2 cellular contexts compared by ENCODE assay signal in the genomic region with DNA sequence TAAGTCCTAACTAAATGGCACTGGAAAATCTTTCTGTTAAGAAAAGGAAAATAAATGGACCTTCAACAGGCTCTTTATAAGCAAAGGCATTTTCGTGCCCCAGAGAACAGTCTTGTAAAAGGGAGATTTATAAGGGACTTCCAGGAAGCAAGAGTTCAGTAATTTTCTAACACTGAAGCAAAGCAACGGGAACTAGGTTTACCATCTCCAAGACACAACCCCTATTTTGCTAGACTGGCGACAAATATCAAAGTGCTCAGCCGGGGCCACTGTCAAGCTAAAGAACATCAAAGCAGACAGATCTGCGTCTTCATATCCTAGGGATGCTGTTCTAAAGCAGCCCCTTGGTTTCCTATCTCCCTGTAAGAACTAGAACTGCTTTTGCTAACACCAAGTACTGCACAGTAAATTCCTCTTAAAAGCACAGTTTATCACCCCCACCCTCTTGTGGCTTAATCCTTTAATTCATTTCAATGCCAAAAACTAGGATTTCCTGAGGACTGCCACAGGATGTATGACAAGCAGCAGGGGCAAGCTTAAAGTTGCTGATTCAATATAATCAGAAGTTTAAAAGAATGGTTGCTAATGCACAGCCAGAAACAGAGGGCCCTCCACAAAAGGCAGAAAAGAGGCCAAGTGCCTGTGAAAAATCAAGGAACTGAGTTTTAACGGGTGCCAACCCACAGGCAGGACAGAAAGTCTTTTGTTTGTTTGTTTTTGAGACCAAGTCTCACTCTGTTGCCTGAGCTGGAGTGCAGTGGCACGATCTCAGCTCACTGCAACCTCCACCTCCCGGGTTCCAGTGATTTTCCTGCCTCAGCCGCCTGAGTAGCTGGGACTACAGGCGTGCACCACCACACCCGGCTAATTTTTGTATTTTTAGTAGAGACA.
TF ChIP-seq lines count a peak whose summit lies in the region.

No MANE protein-coding gene starts in this region.

TF ChIP-seq in liver, 16 proteins besides CTCF, POLR2A, EP300 and RAD21 (continued from another document):
- TF ChIP-seq, protein P1, sequence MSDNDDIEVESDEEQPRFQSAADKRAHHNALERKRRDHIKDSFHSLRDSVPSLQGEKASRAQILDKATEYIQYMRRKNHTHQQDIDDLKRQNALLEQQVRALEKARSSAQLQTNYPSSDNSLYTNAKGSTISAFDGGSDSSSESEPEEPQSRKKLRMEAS (IDR thresholded peaks at IDR 0.05), result no peak
- TF ChIP-seq FOXA2 (IDR thresholded peaks at IDR 0.05) (no peak), HNF4G (IDR thresholded peaks at IDR 0.05) (no peak), SP1 (IDR thresholded peaks at IDR 0.05) (no peak)
- TF ChIP-seq, protein P2, sequence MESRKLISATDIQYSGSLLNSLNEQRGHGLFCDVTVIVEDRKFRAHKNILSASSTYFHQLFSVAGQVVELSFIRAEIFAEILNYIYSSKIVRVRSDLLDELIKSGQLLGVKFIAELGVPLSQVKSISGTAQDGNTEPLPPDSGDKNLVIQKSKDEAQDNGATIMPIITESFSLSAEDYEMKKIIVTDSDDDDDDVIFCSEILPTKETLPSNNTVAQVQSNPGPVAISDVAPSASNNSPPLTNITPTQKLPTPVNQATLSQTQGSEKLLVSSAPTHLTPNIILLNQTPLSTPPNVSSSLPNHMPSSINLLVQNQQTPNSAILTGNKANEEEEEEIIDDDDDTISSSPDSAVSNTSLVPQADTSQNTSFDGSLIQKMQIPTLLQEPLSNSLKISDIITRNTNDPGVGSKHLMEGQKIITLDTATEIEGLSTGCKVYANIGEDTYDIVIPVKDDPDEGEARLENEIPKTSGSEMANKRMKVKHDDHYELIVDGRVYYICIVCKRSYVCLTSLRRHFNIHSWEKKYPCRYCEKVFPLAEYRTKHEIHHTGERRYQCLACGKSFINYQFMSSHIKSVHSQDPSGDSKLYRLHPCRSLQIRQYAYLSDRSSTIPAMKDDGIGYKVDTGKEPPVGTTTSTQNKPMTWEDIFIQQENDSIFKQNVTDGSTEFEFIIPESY (IDR thresholded peaks at IDR 0.05), result no peak

TF ChIP-seq in HepG2, 621 proteins besides CTCF, POLR2A, EP300 and RAD21 (continued from another document):
- TF ChIP-seq, protein P3, sequence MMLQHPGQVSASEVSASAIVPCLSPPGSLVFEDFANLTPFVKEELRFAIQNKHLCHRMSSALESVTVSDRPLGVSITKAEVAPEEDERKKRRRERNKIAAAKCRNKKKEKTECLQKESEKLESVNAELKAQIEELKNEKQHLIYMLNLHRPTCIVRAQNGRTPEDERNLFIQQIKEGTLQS (CRISPR knock-in tag; IDR thresholded peaks at IDR 0.05), result no peak
- TF ChIP-seq, protein P4, sequence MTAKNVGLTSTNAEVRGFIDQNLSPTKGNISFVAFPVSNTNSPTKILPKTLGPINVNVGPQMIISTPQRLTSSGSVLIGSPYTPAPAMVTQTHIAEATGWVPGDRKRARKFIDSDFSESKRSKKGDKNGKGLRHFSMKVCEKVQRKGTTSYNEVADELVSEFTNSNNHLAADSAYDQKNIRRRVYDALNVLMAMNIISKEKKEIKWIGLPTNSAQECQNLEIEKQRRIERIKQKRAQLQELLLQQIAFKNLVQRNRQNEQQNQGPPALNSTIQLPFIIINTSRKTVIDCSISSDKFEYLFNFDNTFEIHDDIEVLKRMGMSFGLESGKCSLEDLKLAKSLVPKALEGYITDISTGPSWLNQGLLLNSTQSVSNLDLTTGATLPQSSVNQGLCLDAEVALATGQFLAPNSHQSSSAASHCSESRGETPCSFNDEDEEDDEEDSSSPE (CRISPR knock-in tag; IDR thresholded peaks at IDR 0.05), result no peak
- TF ChIP-seq, protein P5, sequence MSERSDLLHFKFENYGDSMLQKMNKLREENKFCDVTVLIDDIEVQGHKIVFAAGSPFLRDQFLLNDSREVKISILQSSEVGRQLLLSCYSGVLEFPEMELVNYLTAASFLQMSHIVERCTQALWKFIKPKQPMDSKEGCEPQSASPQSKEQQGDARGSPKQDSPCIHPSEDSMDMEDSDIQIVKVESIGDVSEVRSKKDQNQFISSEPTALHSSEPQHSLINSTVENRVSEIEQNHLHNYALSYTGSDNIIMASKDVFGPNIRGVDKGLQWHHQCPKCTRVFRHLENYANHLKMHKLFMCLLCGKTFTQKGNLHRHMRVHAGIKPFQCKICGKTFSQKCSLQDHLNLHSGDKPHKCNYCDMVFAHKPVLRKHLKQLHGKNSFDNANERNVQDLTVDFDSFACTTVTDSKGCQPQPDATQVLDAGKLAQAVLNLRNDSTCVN (CRISPR knock-in tag; IDR thresholded peaks at IDR 0.05; ENCODE audit: borderline replicate concordance), result no peak
- TF ChIP-seq ZC3H13 (CRISPR knock-in tag; IDR thresholded peaks at IDR 0.05), result no peak
